Comparison of ENCODE assay signal across 8 cellular contexts in genomic region chr12:31731203-31731602, GRCh38. TPM values are rescaled to one million over a fixed set of nuclear protein-coding genes. Genes with fewer than 3 reads are reported as not detected.
DNase-seq lines count a peak whose midpoint lies in the region; ATAC-seq and TF ChIP-seq lines count a peak whose summit lies in the region.
"Not testable (repeated sequence)": the region's sequence is repeated elsewhere in the genome, so short reads cannot be mapped to it uniquely, and the experiment has no call there.

No MANE protein-coding gene starts in this region.

- not testable (repeated sequence) for H3K9ac ChIP-seq in stomach smooth muscle (ENCODE audit: low read length in 2 of 2)

- peaks cover 13% of the 10 kb centered on the region for H3K9me3 ChIP-seq in CD4-positive, alpha-beta T cell (ENCODE audit: control insufficient read depth, low read length)
- not testable (repeated sequence) for H3K9me3 ChIP-seq in breast epithelium; stomach smooth muscle (ENCODE audit: control insufficient read depth in 2 of 2, low read length in 2 of 2); vagina
- H3K9me3 ChIP-seq in esophagus squamous epithelium = peaks cover 0 to 17% (median 0%) of the 10 kb centered on the region in 3 donors
- peaks cover 14% of the 10 kb centered on the region for H3K9me3 ChIP-seq in lower lobe of right lung

- H3K4me1 Mint-ChIP-seq in CD4-positive, alpha-beta T cell (ENCODE audit: low read depth) = peaks cover 64% of the 10 kb centered on the region
- H3K4me1 Mint-ChIP-seq in T-helper 2 cell treated with Interferon-gamma antibody and Interleukin-4, amounts not matched to agents 5 μg/mL and 100 μg/mL, for 36 hours (ENCODE audit: low read depth) = peaks cover 36% of the 10 kb centered on the region
- peaks cover 34% of the 10 kb centered on the region for H3K4me1 Mint-ChIP-seq in osteocyte (ENCODE audit: unreplicated experiment)

- ATAC-seq in CD4-positive, alpha-beta T cell (ENCODE audit: poor library complexity); lower lobe of right lung: not testable (repeated sequence)

- peak overlapping the region; percentile 63 for H3K4me3 Mint-ChIP-seq in CD4-positive, alpha-beta T cell
- H3K4me3 Mint-ChIP-seq in T-helper 2 cell treated with Interferon-gamma antibody and Interleukin-4, amounts not matched to agents 5 μg/mL and 100 μg/mL, for 36 hours = peak overlapping the region; percentile 62
- not testable (repeated sequence) for H3K4me3 Mint-ChIP-seq in osteocyte (ENCODE audit: unreplicated experiment)

- peaks cover 41% of the 10 kb centered on the region for H3K36me3 Mint-ChIP-seq in CD4-positive, alpha-beta T cell (ENCODE audit: low read depth)
- peaks cover 26% of the 10 kb centered on the region for H3K36me3 Mint-ChIP-seq in T-helper 2 cell treated with Interferon-gamma antibody and Interleukin-4, amounts not matched to agents 5 μg/mL and 100 μg/mL, for 36 hours (ENCODE audit: low read depth)
- not testable (repeated sequence) for H3K36me3 Mint-ChIP-seq in osteocyte (ENCODE audit: unreplicated experiment)

- POLR2A ChIA-PET in CD4-positive, alpha-beta T cell (lab: Charles Lee) = interaction anchor here (1.8 to 2.5 kb wide), 2 partner anchors 72 to 229 kb away, joined by 6 to 8 read pairs; partner anchors contain the start of genes ETFBKMT and RESF1

- H3K4me3 ChIP-seq in breast epithelium; esophagus squamous epithelium; lower lobe of right lung; stomach smooth muscle (ENCODE audit: low read length in 2 of 2); vagina: not testable (repeated sequence)

- intact Hi-C loops in CD4-positive, alpha-beta T cell (cut with DNase I, micrococcal nuclease) = loop anchor here in 1 of 2 experiments (5.0 kb wide), 1 partner anchor 166 kb away; no protein-coding TSS in a partner anchor
- intact Hi-C loops in breast epithelium (cut with DNase I; ENCODE audit: low total_unique reads); esophagus squamous epithelium (cut with DNase I); lower lobe of right lung (cut with DNase I); vagina (cut with DNase I): not testable (repeated sequence)

- H3K9me3 Mint-ChIP-seq in CD4-positive, alpha-beta T cell; osteocyte (ENCODE audit: unreplicated experiment): not testable (repeated sequence)
- peaks cover 23% of the 10 kb centered on the region for H3K9me3 Mint-ChIP-seq in T-helper 2 cell treated with Interferon-gamma antibody and Interleukin-4, amounts not matched to agents 5 μg/mL and 100 μg/mL, for 36 hours

- H3K27ac ChIP-seq in CD4-positive, alpha-beta T cell (ENCODE audit: low read depth, low read length) = not testable (repeated sequence)
- H3K27ac ChIP-seq in breast epithelium = peak overlapping the region; percentile 84 to 91
- H3K27ac ChIP-seq in esophagus squamous epithelium = peak overlapping the region; percentile 87 to 97 (median 90)
- H3K27ac ChIP-seq in lower lobe of right lung = peak overlapping the region; percentile 85
- H3K27ac ChIP-seq in stomach smooth muscle (ENCODE audit: low read length) = peak overlapping the region; percentile 3
- peak overlapping the region; percentile 94 for H3K27ac ChIP-seq in vagina

- H3K27me3 Mint-ChIP-seq in CD4-positive, alpha-beta T cell; T-helper 2 cell treated with Interferon-gamma antibody and Interleukin-4, amounts not matched to agents 5 μg/mL and 100 μg/mL, for 36 hours (ENCODE audit: low read depth); osteocyte (ENCODE audit: unreplicated experiment): not testable (repeated sequence)

- TF ChIP-seq POLR2A in breast epithelium (IDR thresholded peaks at IDR 0.05); esophagus squamous epithelium (IDR thresholded peaks at IDR 0.05); vagina (IDR thresholded peaks at IDR 0.05): not testable (repeated sequence)

- not testable (repeated sequence) for DNase-seq in CD4-positive, alpha-beta T cell; T-helper 2 cell treated with Interferon-gamma antibody and Interleukin-4, amounts not matched to agents 5 μg/mL and 100 μg/mL, for 36 hours (ENCODE audit: low spot score); breast epithelium (ENCODE audit: low spot score in 2 of 2); esophagus squamous epithelium (lab: John Stamatoyannopoulos, UW); lower lobe of right lung; osteocyte (ENCODE audit: extremely low spot score, unreplicated experiment); vagina (ENCODE audit: extremely low spot score in 2 of 2)

- H3K27ac Mint-ChIP-seq in CD4-positive, alpha-beta T cell = peak overlapping the region; percentile 68
- H3K27ac Mint-ChIP-seq in T-helper 2 cell treated with Interferon-gamma antibody and Interleukin-4, amounts not matched to agents 5 μg/mL and 100 μg/mL, for 36 hours = peak overlapping the region; percentile 32
- peak overlapping the region; percentile 62 for H3K27ac Mint-ChIP-seq in osteocyte (ENCODE audit: unreplicated experiment)

- not testable (repeated sequence) for TF ChIP-seq CTCF in CD4-positive, alpha-beta T cell (IDR thresholded peaks at IDR 0.05); breast epithelium (IDR thresholded peaks at IDR 0.05); esophagus squamous epithelium (IDR thresholded peaks at IDR 0.05); lower lobe of right lung (IDR thresholded peaks at IDR 0.05); osteocyte (IDR thresholded peaks at IDR 0.05); vagina (IDR thresholded peaks at IDR 0.05)

- CTCF ChIA-PET in CD4-positive, alpha-beta T cell (lab: Charles Lee) = interaction anchor here (1.0 to 4.7 kb wide), 2 partner anchors 77 to 225 kb away, joined by 4 to 17 read pairs; no protein-coding TSS in a partner anchor

- WGBS in esophagus squamous epithelium, 2 donors = 85 to 100% methylated on average over 5 of the region's 5 CpGs

- not testable (repeated sequence) for H3K36me3 ChIP-seq in breast epithelium; esophagus squamous epithelium; lower lobe of right lung; stomach smooth muscle (ENCODE audit: control insufficient read depth in 2 of 2, insufficient read depth in 2 of 2, low read length in 2 of 2); vagina

- not testable (repeated sequence) for H3K27me3 ChIP-seq in CD4-positive, alpha-beta T cell (ENCODE audit: control insufficient read depth, insufficient read depth, low read length); breast epithelium; esophagus squamous epithelium; lower lobe of right lung (ENCODE audit: low read depth); stomach smooth muscle (ENCODE audit: control insufficient read depth in 1 of 2, insufficient read depth in 2 of 2, low read length in 2 of 2); vagina

- not testable (repeated sequence) for H3K4me1 ChIP-seq in breast epithelium
- peaks cover 9 to 63% (median 21%) of the 10 kb centered on the region in 3 donors for H3K4me1 ChIP-seq in esophagus squamous epithelium
- peaks cover 55% of the 10 kb centered on the region for H3K4me1 ChIP-seq in lower lobe of right lung
- H3K4me1 ChIP-seq in stomach smooth muscle (ENCODE audit: control insufficient read depth, insufficient read depth, low read length) = peaks cover 11% of the 10 kb centered on the region
- peaks cover 50% of the 10 kb centered on the region for H3K4me1 ChIP-seq in vagina

RNA-seq across cellular contexts. Expression of gene AMN1, which starts 2.4 kb away (rescaled TPM):
- 1 to 10 TPM; 6.9 to 8.5 TPM for total RNA-seq in CD4-positive, alpha-beta T cell
- total RNA-seq in breast epithelium = 10 to 100 TPM; 10.9 to 23.7 (median 16.4) TPM
- total RNA-seq in esophagus squamous epithelium = 1 to 10 TPM; 1.9 to 6.7 (median 5.7) TPM
- 7.7 TPM for total RNA-seq in lower lobe of right lung
- 5.3 and 8.5 TPM in 2 replicates for total RNA-seq in osteocyte
- total RNA-seq in vagina = 5.9 TPM
